1 cellular context compared by ENCODE assay signal in genomic region chr3:183428140-183429023, GRCh38.
A peak's percentile ranks its signal among the peaks of the same experiment; 100 is the strongest.
TF ChIP-seq lines count a peak whose summit lies in the region.

Gene MCF2L2, minus strand, starts transcription at chr3:183428619. Its CDS starts 642 bp downstream, at chr3:183427977.

TF ChIP-seq in K562, 482 proteins besides CTCF, POLR2A, EP300 and RAD21 (continued from another document and continues in another):
- TF ChIP-seq ZBTB40 (IDR thresholded peaks at IDR 0.05) (peak; percentile 76), ZBTB40 (CRISPR knock-in tag; IDR thresholded peaks at IDR 0.05) (no peak), KLF1 (tag; IDR thresholded peaks at IDR 0.05) (0 out of 2 replicates have a peak, but pooled peaks have one; percentile 16), ZNF121 (CRISPR knock-in tag; conservative IDR thresholded peaks at IDR 0.05) (no peak), ZNF717 (CRISPR knock-in tag; IDR thresholded peaks at IDR 0.05) (no peak), ZFP1 (CRISPR knock-in tag; IDR thresholded peaks at IDR 0.05) (no peak), TAF7 (tag; IDR thresholded peaks at IDR 0.05) (0 out of 2 replicates have a peak, but pooled peaks have one; percentile 34), ATF6 (CRISPR knock-in tag; IDR thresholded peaks at IDR 0.05) (no peak), MAZ (CRISPR knock-in tag; conservative IDR thresholded peaks at IDR 0.05 in 1 of 2, IDR thresholded peaks at IDR 0.05 in 1 of 2) (peak; percentile 82 to 94), ZBTB12 (CRISPR knock-in tag; IDR thresholded peaks at IDR 0.05) (peak; percentile 88), RCOR1 (IDR thresholded peaks at IDR 0.05; ENCODE audit: borderline replicate concordance in 1 of 2, low read depth in 2 of 2, low read length in 2 of 2) (peak in 1 of 2 experiments; percentile 1; a peak in 2 of 4 replicates), CBX2 (IDR thresholded peaks at IDR 0.05; ENCODE audit: insufficient read depth, low read length, poor library complexity, severe bottlenecking) (no peak), ETV6 (IDR thresholded peaks at IDR 0.05; ENCODE audit: borderline replicate concordance in 1 of 2, low read depth in 2 of 2, low read length in 1 of 2) (no peak), ETV6 (CRISPR knock-in tag; IDR thresholded peaks at IDR 0.05; ENCODE audit: borderline replicate concordance) (no peak), ETV1 (tag; conservative IDR thresholded peaks at IDR 0.05; ENCODE audit: low read depth) (0 out of 2 replicates have a peak, but pooled peaks have one; percentile 34), PTRF (tag; IDR thresholded peaks at IDR 0.05) (no peak), ZNF212 (CRISPR knock-in tag; IDR thresholded peaks at IDR 0.05) (no peak), TEAD1 (CRISPR knock-in tag; IDR thresholded peaks at IDR 0.05) (peak in 1 of 2 experiments; percentile 19; a peak in 1 of 4 replicates), SIN3A (IDR thresholded peaks at IDR 0.05; ENCODE audit: borderline replicate concordance in 2 of 2, control insufficient read depth in 1 of 2, low read depth in 2 of 2, low read length in 2 of 2) (peak in 1 of 2 experiments; percentile 69; a peak in 1 of 4 replicates), ZNF75A (CRISPR knock-in tag; IDR thresholded peaks at IDR 0.05) (no peak), ILK (tag; IDR thresholded peaks at IDR 0.05; ENCODE audit: borderline replicate concordance, low read depth) (no peak), EP400 (IDR thresholded peaks at IDR 0.05) (peak; percentile 62), SAFB (IDR thresholded peaks at IDR 0.05; ENCODE audit: borderline replicate concordance, low read depth, low read length) (peak; percentile 65), TFAP4 (CRISPR knock-in tag; IDR thresholded peaks at IDR 0.05; ENCODE audit: borderline replicate concordance) (peak; percentile 89), GTF2B (IDR thresholded peaks at IDR 0.05; ENCODE audit: extremely low read depth, insufficient read length) (no peak), ZNF778 (CRISPR knock-in tag; IDR thresholded peaks at IDR 0.05) (no peak), ZNF431 (CRISPR knock-in tag; IDR thresholded peaks at IDR 0.05) (no peak), RBBP5 (IDR thresholded peaks at IDR 0.05; ENCODE audit: borderline replicate concordance, insufficient read depth, low read length, poor library complexity, severe bottlenecking) (peak; percentile 76), ARID4B (CRISPR knock-in tag; IDR thresholded peaks at IDR 0.05) (peak; percentile 79), SMAD4 (CRISPR knock-in tag; conservative IDR thresholded peaks at IDR 0.05) (peak; percentile 84), TCF7L2 (IDR thresholded peaks at IDR 0.05; ENCODE audit: low read depth, low read length) (no peak), NR2C1 (IDR thresholded peaks at IDR 0.05) (no peak), NR2C1 (tag; IDR thresholded peaks at IDR 0.05) (peak; percentile 53; the same call in 1 of the 2 replicates), NEUROD1 (IDR thresholded peaks at IDR 0.05; ENCODE audit: borderline replicate concordance, low read depth, low read length, partially characterized antibody) (peak; percentile 23), KDM1A (IDR thresholded peaks at IDR 0.05) (0 out of 4 replicates have a peak, but pooled peaks of 1 of the 2 experiments have one; percentile 7), TARDBP (IDR thresholded peaks at IDR 0.05) (0 out of 2 replicates have a peak, but pooled peaks have one; percentile 29), ZBTB8A (IDR thresholded peaks at IDR 0.05; ENCODE audit: partially characterized antibody) (no peak), SRSF7 (optimal IDR thresholded peaks at IDR 0.05; ENCODE audit: low read depth, low read length) (no peak), NKRF (IDR thresholded peaks at IDR 0.05; ENCODE audit: borderline replicate concordance) (no peak), ZNF133 (CRISPR knock-in tag; IDR thresholded peaks at IDR 0.05) (no peak), RBM34 (IDR thresholded peaks at IDR 0.05; ENCODE audit: borderline replicate concordance, insufficient read depth, low read length) (0 out of 2 replicates have a peak, but pooled peaks have one; percentile 46), CCNT2 (IDR thresholded peaks at IDR 0.05; ENCODE audit: borderline replicate concordance, extremely low read depth, insufficient read length, low read depth, low read length) (no peak), SUPT5H (IDR thresholded peaks at IDR 0.05) (peak; percentile 73), CBFA2T3 (IDR thresholded peaks at IDR 0.05) (no peak)
